ENCODE assay signal across 15 cellular contexts in genomic region chr10:27530477-27530876, GRCh38.
"Had no signal": no experiment of that assay in that cellular context is flagged by ENCODE, and none has a peak within 500 bp of the region (broad histone marks: within the 10 kb centered on the region; RNA-seq: fewer than 3 reads in every experiment).

No MANE protein-coding gene starts in this region.

- H3K36me3 ChIP-seq: WERI-Rb-1 had no signal

- DNase-seq: activated CD4-positive, alpha-beta memory T cell treated with anti-CD3 and anti-CD28 coated beads for 36 hours; activated CD4-positive, alpha-beta T cell treated with anti-CD3 and anti-CD28 coated beads for 36 hours; amniotic stem cell; effector CD8-positive, alpha-beta T cell; sigmoid colon; stimulated activated naive CD4-positive, alpha-beta T cell; upper lobe of right lung; WERI-Rb-1 had no signal

- H3K9me3 Mint-ChIP-seq: activated CD4-positive, alpha-beta memory T cell treated with anti-CD3 and anti-CD28 coated beads for 36 hours; activated naive CD4-positive, alpha-beta T cell treated with anti-CD3 and anti-CD28 coated beads, Interleukin-2, amount 50 U/mL, for 72 hours; activated T-helper 2 cell treated with anti-CD3 and anti-CD28 coated beads, Interferon-gamma antibody, Interleukin-2, Interleukin-4, amounts not matched to agents 10 μg/mL and 5 μg/mL and 100 μg/mL, durations not matched to agents 14 hours and 24 hours and 36 hours; dendritic cell treated with granulocyte-macrophage colony-stimulating factor and Interleukin-4, amounts not matched to agents 40 ng/mL and 50 ng/mL, for 4 days; memory B cell; T-helper 1 cell treated with Interleukin-12 subunit alpha and Interleukin-12 subunit beta and Interleukin-4 antibody, amounts not matched to agents 30 μg/mL and 1 μg/mL, for 36 hours had no signal

- H3K9me3 ChIP-seq: esophagus muscularis mucosa, sigmoid colon, upper lobe of right lung had no signal

- H3K27me3 Mint-ChIP-seq: activated CD4-positive, alpha-beta memory T cell treated with anti-CD3 and anti-CD28 coated beads for 36 hours; activated CD4-positive, alpha-beta T cell treated with anti-CD3 and anti-CD28 coated beads for 36 hours; dendritic cell treated with granulocyte-macrophage colony-stimulating factor and Interleukin-4, amounts not matched to agents 40 ng/mL and 50 ng/mL, for 4 days; memory B cell had no signal

- H3K36me3 Mint-ChIP-seq: activated naive CD4-positive, alpha-beta T cell treated with anti-CD3 and anti-CD28 coated beads, Interleukin-2, amount 50 U/mL, for 72 hours had no signal

- H3K4me3 ChIP-seq: esophagus muscularis mucosa, sigmoid colon, upper lobe of right lung had no signal

- H3K4me3 Mint-ChIP-seq: activated CD4-positive, alpha-beta memory T cell treated with anti-CD3 and anti-CD28 coated beads for 36 hours; activated CD4-positive, alpha-beta T cell treated with anti-CD3 and anti-CD28 coated beads for 36 hours; dendritic cell treated with granulocyte-macrophage colony-stimulating factor and Interleukin-4, amounts not matched to agents 40 ng/mL and 50 ng/mL, for 4 days; memory B cell; T-helper 1 cell treated with Interleukin-12 subunit alpha and Interleukin-12 subunit beta and Interleukin-4 antibody, amounts not matched to agents 30 μg/mL and 1 μg/mL, for 36 hours had no signal

- H3K27me3 ChIP-seq: esophagus muscularis mucosa, sigmoid colon, upper lobe of right lung had no signal

- H3K27ac Mint-ChIP-seq: activated T-helper 2 cell treated with anti-CD3 and anti-CD28 coated beads, Interferon-gamma antibody, Interleukin-2, Interleukin-4, amounts not matched to agents 10 μg/mL and 5 μg/mL and 100 μg/mL, durations not matched to agents 14 hours and 24 hours and 36 hours; memory B cell had no signal

- FAIRE-seq: endothelial cell of umbilical vein had no signal

- ATAC-seq: activated CD4-positive, alpha-beta T cell treated with anti-CD3 and anti-CD28 coated beads for 36 hours; upper lobe of right lung had no signal

- H3K27ac ChIP-seq: esophagus muscularis mucosa, upper lobe of right lung, WERI-Rb-1 had no signal
